ENCODE assay signal across 12 cellular contexts in genomic region chr16:50709061-50709695, GRCh38. TPM values are rescaled to one million over a fixed set of nuclear protein-coding genes. Genes with fewer than 3 reads are reported as not detected.
DNase-seq lines count a peak whose midpoint lies in the region; ATAC-seq and TF ChIP-seq lines count a peak whose summit lies in the region.
"Had no signal": no experiment of that assay in that cellular context is flagged by ENCODE, and none has a peak within 500 bp of the region (broad histone marks: within the 10 kb centered on the region; RNA-seq: fewer than 3 reads in every experiment).

No MANE protein-coding gene starts in this region.

- H3K18ac ChIP-seq in trophoblast cell (ENCODE audit: low read length) = no peak overlapping the region

- intact Hi-C loops in activated T-helper 1 cell treated with anti-CD3 and anti-CD28 coated beads, Interleukin-12 subunit alpha, Interleukin-12 subunit beta, Interleukin-2, Interleukin-4 antibody, amounts not matched to agents 30 ng/mL and 10 ng/mL and 1 ng/mL, durations not matched to agents 14 hours and 24 hours and 36 hours (cut with micrococcal nuclease) = loop anchor here (2.0 kb wide), 2 partner anchors 32 to 42 kb away; no protein-coding TSS in a partner anchor

- H3K36me3 ChIP-seq in trophoblast cell (ENCODE audit: control insufficient read depth in 1 of 2, insufficient read depth in 2 of 2, low read length in 2 of 2) = no peaks in the 10 kb centered on the region
- H3K36me3 ChIP-seq: cardiac muscle cell, gastrocnemius medialis had no signal

- H3K79me2 ChIP-seq in trophoblast cell (ENCODE audit: control insufficient read depth, insufficient read depth, low read length, poor library complexity) = no peaks in the 10 kb centered on the region

- no peaks in the 10 kb centered on the region for H3K79me1 ChIP-seq in trophoblast cell (ENCODE audit: low read length)

- WGBS in trophoblast cell (ENCODE audit: extremely low coverage, insufficient coverage, insufficient read length) = no CpG with 5 or more reads among the region's 8 CpGs

- H2AFZ ChIP-seq in trophoblast cell (ENCODE audit: insufficient read depth, low read length, poor library complexity) = no peak overlapping the region

- DNase-seq in HL-60 (ENCODE audit: low read depth in 1 of 2, low spot score in 1 of 2) = peak in 1 of 2 experiments; percentile 81
- no peak for DNase-seq in activated T-helper 1 cell treated with anti-CD3 and anti-CD28 coated beads, Interleukin-12 subunit alpha, Interleukin-12 subunit beta, Interleukin-2, Interleukin-4 antibody, amounts not matched to agents 30 ng/mL and 10 ng/mL and 1 ng/mL, durations not matched to agents 14 hours and 24 hours and 36 hours (ENCODE audit: low spot score)
- DNase-seq in natural killer cell treated with Interleukin-12 subunit alpha and Interleukin-12 subunit beta and Interleukin-15 and Interleukin-18, amount 100 ng/mL, for 72 hours (ENCODE audit: low spot score) = no peak
- DNase-seq in NCI-H1105 treated with DMSO at 0.1 percent for 48 hours (lab: John Stamatoyannopoulos, UW) = no peak
- no peak for DNase-seq in trophoblast cell
- DNase-seq: activated CD4-positive, CD25-positive, alpha-beta regulatory T cell treated with anti-CD3 and anti-CD28 coated beads, Interleukin-2, amount 50 U/mL, for 72 hours; gastrocnemius medialis; NCI-H446 had no signal

- no peak overlapping the region for H2BK120ac ChIP-seq in trophoblast cell (ENCODE audit: insufficient read depth, low read length, poor library complexity)

- H3K9me3 ChIP-seq in trophoblast cell (ENCODE audit: insufficient read depth, low read depth, low read length) = peaks cover 4% of the 10 kb centered on the region

- no peak overlapping the region for H3K4ac ChIP-seq in trophoblast cell (ENCODE audit: low read depth, low read length)

- peaks cover 30% of the 10 kb centered on the region for H3K9me3 Mint-ChIP-seq in activated T-helper 1 cell treated with anti-CD3 and anti-CD28 coated beads, Interleukin-12 subunit alpha, Interleukin-12 subunit beta, Interleukin-2, Interleukin-4 antibody, amounts not matched to agents 30 ng/mL and 10 ng/mL and 1 ng/mL, durations not matched to agents 14 hours and 24 hours and 36 hours
- peaks cover 5% of the 10 kb centered on the region for H3K9me3 Mint-ChIP-seq in natural killer cell treated with Interleukin-12 subunit alpha and Interleukin-12 subunit beta and Interleukin-15 and Interleukin-18, amount 100 ng/mL, for 72 hours

- H3K4me1 ChIP-seq in trophoblast cell (ENCODE audit: control insufficient read depth in 1 of 2, insufficient read depth in 2 of 2, low read length in 2 of 2) = peaks cover 0 to 2% of the 10 kb centered on the region in 2 experiments

- H3K27ac Mint-ChIP-seq in activated T-helper 1 cell treated with anti-CD3 and anti-CD28 coated beads, Interleukin-12 subunit alpha, Interleukin-12 subunit beta, Interleukin-2, Interleukin-4 antibody, amounts not matched to agents 30 ng/mL and 10 ng/mL and 1 ng/mL, durations not matched to agents 14 hours and 24 hours and 36 hours = peak overlapping the region; percentile 81
- H3K27ac Mint-ChIP-seq in natural killer cell treated with Interleukin-12 subunit alpha and Interleukin-12 subunit beta and Interleukin-15 and Interleukin-18, amount 100 ng/mL, for 72 hours = peak overlapping the region; percentile 22 to 33
- H3K27ac Mint-ChIP-seq: nephron had no signal

- H3K4me3 ChIP-seq in HL-60 (replicated peaks; ENCODE audit: insufficient read depth, low read length) (no peak overlapping the region), trophoblast cell (ENCODE audit: low read depth, low read length) (no peak overlapping the region)
- H3K4me3 ChIP-seq: cardiac muscle cell, gastrocnemius medialis had no signal

- no peak overlapping the region for H4K12ac ChIP-seq in trophoblast cell (ENCODE audit: low read depth, low read length)

- TF ChIP-seq CTCF in HL-60 (IDR thresholded peaks at IDR 0.05; ENCODE audit: insufficient read depth, low read length) = no peak

- no peak overlapping the region for H4K8ac ChIP-seq in trophoblast cell (ENCODE audit: low read depth, low read length)

- H3K14ac ChIP-seq in trophoblast cell (ENCODE audit: low read length) = no peak overlapping the region

- H3K4me1 Mint-ChIP-seq in activated T-helper 1 cell treated with anti-CD3 and anti-CD28 coated beads, Interleukin-12 subunit alpha, Interleukin-12 subunit beta, Interleukin-2, Interleukin-4 antibody, amounts not matched to agents 30 ng/mL and 10 ng/mL and 1 ng/mL, durations not matched to agents 14 hours and 24 hours and 36 hours (ENCODE audit: low read depth) = peaks cover 47% of the 10 kb centered on the region
- H3K4me1 Mint-ChIP-seq in natural killer cell treated with Interleukin-12 subunit alpha and Interleukin-12 subunit beta and Interleukin-15 and Interleukin-18, amount 100 ng/mL, for 72 hours (ENCODE audit: low read depth in 2 of 2) = peaks cover 14 to 32% of the 10 kb centered on the region in 2 donors

- no peak overlapping the region for H4K91ac ChIP-seq in trophoblast cell (ENCODE audit: low read depth, low read length)

- no peak overlapping the region for H2AK5ac ChIP-seq in trophoblast cell (ENCODE audit: low read length)

- no peak overlapping the region for H3K23ac ChIP-seq in trophoblast cell (ENCODE audit: low read length)

- H3K27me3 Mint-ChIP-seq in activated T-helper 1 cell treated with anti-CD3 and anti-CD28 coated beads, Interleukin-12 subunit alpha, Interleukin-12 subunit beta, Interleukin-2, Interleukin-4 antibody, amounts not matched to agents 30 ng/mL and 10 ng/mL and 1 ng/mL, durations not matched to agents 14 hours and 24 hours and 36 hours (ENCODE audit: insufficient read depth) = no peaks in the 10 kb centered on the region
- H3K27me3 Mint-ChIP-seq in natural killer cell treated with Interleukin-12 subunit alpha and Interleukin-12 subunit beta and Interleukin-15 and Interleukin-18, amount 100 ng/mL, for 72 hours = no peaks in the 10 kb centered on the region

- no peak overlapping the region for H3K4me2 ChIP-seq in trophoblast cell (ENCODE audit: low read length)

- H2BK5ac ChIP-seq in trophoblast cell (ENCODE audit: low read depth, low read length, poor library complexity) = no peak overlapping the region

- peak overlapping the region; percentile 35 for H3K4me3 Mint-ChIP-seq in activated T-helper 1 cell treated with anti-CD3 and anti-CD28 coated beads, Interleukin-12 subunit alpha, Interleukin-12 subunit beta, Interleukin-2, Interleukin-4 antibody, amounts not matched to agents 30 ng/mL and 10 ng/mL and 1 ng/mL, durations not matched to agents 14 hours and 24 hours and 36 hours
- H3K4me3 Mint-ChIP-seq in natural killer cell treated with Interleukin-12 subunit alpha and Interleukin-12 subunit beta and Interleukin-15 and Interleukin-18, amount 100 ng/mL, for 72 hours = peak overlapping the region; percentile 33
- H3K4me3 Mint-ChIP-seq: nephron had no signal

- H3K27me3 ChIP-seq in HL-60 (ENCODE audit: insufficient read depth, poor library complexity, severe bottlenecking) (no peaks in the 10 kb centered on the region), trophoblast cell (ENCODE audit: insufficient read depth, low read length) (no peaks in the 10 kb centered on the region)
- H3K27me3 ChIP-seq: cardiac muscle cell, gastrocnemius medialis had no signal

- peak; percentile 52 for ATAC-seq in GM18907 (IDR thresholded peaks at IDR 0.05; ENCODE audit: unreplicated experiment)
- ATAC-seq in natural killer cell treated with Interleukin-12 subunit alpha and Interleukin-12 subunit beta and Interleukin-15 and Interleukin-18, amount 100 ng/mL, for 72 hours = peak in 1 of 2 donors; percentile 41
- ATAC-seq in HG03159 (IDR thresholded peaks at IDR 0.05; ENCODE audit: unreplicated experiment) = no peak
- ATAC-seq: gastrocnemius medialis had no signal

- no peak overlapping the region for H3K9ac ChIP-seq in trophoblast cell (ENCODE audit: low read length)

- H3K27ac ChIP-seq in HL-60 (replicated peaks) (peak overlapping the region; percentile 49), trophoblast cell (ENCODE audit: low read depth, low read length) (no peak overlapping the region)
- H3K27ac ChIP-seq: cardiac muscle cell, gastrocnemius medialis had no signal

- H3K36me3 Mint-ChIP-seq in activated T-helper 1 cell treated with anti-CD3 and anti-CD28 coated beads, Interleukin-12 subunit alpha, Interleukin-12 subunit beta, Interleukin-2, Interleukin-4 antibody, amounts not matched to agents 30 ng/mL and 10 ng/mL and 1 ng/mL, durations not matched to agents 14 hours and 24 hours and 36 hours (ENCODE audit: low read depth) = peaks cover 27% of the 10 kb centered on the region
- peaks cover 17% of the 10 kb centered on the region for H3K36me3 Mint-ChIP-seq in natural killer cell treated with Interleukin-12 subunit alpha and Interleukin-12 subunit beta and Interleukin-15 and Interleukin-18, amount 100 ng/mL, for 72 hours

- H2BK12ac ChIP-seq in trophoblast cell (ENCODE audit: low read length) = no peak overlapping the region

RNA-seq across cellular contexts. Expression of gene NOD2, which starts 15.8 kb away (rescaled TPM):
- total RNA-seq in activated T-helper 1 cell treated with anti-CD3 and anti-CD28 coated beads, Interleukin-12 subunit alpha, Interleukin-12 subunit beta, Interleukin-2, Interleukin-4 antibody, amounts not matched to agents 30 ng/mL and 10 ng/mL and 1 ng/mL, durations not matched to agents 14 hours and 24 hours and 36 hours = 6.7 and 7.3 TPM in 2 replicates
- 10 to 100 TPM in 1 of 2 donors, 1 to 10 TPM in 1; 3.7 to 11.2 TPM for total RNA-seq in natural killer cell treated with Interleukin-12 subunit alpha and Interleukin-12 subunit beta and Interleukin-15 and Interleukin-18, amount 100 ng/mL, for 72 hours
- polyA plus RNA-seq in trophoblast cell (2013) = 0.08 and 0.11 TPM in 2 replicates
- total RNA-seq: cardiac muscle cell had no signal

RNA-seq across cellular contexts. Expression of gene SNX20, which starts 28.1 kb away (rescaled TPM):
- 34.3 TPM in 2 replicates for total RNA-seq in activated T-helper 1 cell treated with anti-CD3 and anti-CD28 coated beads, Interleukin-12 subunit alpha, Interleukin-12 subunit beta, Interleukin-2, Interleukin-4 antibody, amounts not matched to agents 30 ng/mL and 10 ng/mL and 1 ng/mL, durations not matched to agents 14 hours and 24 hours and 36 hours
- total RNA-seq in natural killer cell treated with Interleukin-12 subunit alpha and Interleukin-12 subunit beta and Interleukin-15 and Interleukin-18, amount 100 ng/mL, for 72 hours = 10 to 100 TPM; 26.2 to 38.4 TPM
- polyA plus RNA-seq in trophoblast cell (2013) = not detected in 2 replicates
- total RNA-seq: cardiac muscle cell had no signal
- polyA plus RNA-seq: cardiac muscle cell had no signal

RNA-seq across cellular contexts. Expression of gene CYLD, which starts 32.7 kb away (rescaled TPM):
- total RNA-seq in activated T-helper 1 cell treated with anti-CD3 and anti-CD28 coated beads, Interleukin-12 subunit alpha, Interleukin-12 subunit beta, Interleukin-2, Interleukin-4 antibody, amounts not matched to agents 30 ng/mL and 10 ng/mL and 1 ng/mL, durations not matched to agents 14 hours and 24 hours and 36 hours = 219 and 223 TPM in 2 replicates
- total RNA-seq in natural killer cell treated with Interleukin-12 subunit alpha and Interleukin-12 subunit beta and Interleukin-15 and Interleukin-18, amount 100 ng/mL, for 72 hours = 100 to 1,000 TPM in 1 of 2 donors, 10 to 100 TPM in 1; 95.4 to 126 TPM
- polyA plus RNA-seq in trophoblast cell (2013) = 5.5 and 5.6 TPM in 2 replicates
